28 cellular contexts compared by ENCODE assay signal in the genomic region with DNA sequence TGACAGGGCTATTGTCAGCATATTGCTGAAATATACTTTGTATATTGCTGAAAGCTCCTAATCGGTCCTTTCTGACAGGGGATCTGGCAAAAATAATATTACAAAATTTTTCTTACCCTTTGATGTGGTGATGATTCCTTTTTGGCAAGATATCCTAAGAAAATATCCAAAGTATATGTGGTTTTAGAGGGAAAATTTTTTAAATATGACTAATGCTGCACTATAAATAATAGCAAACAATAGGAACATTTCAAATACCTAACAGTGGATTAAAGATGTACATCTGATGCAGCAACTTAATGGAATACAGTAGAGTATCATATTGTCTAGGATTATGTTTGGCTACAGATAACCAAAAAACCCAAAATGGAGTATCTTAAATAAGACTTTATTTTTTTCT. TPM values are rescaled to one million over a fixed set of nuclear protein-coding genes. Genes with fewer than 3 reads are reported as not detected.
DNase-seq lines count a peak whose midpoint lies in the region; ATAC-seq and TF ChIP-seq lines count a peak whose summit lies in the region.
"Had no signal": no experiment of that assay in that cellular context is flagged by ENCODE, and none has a peak within 500 bp of the region (broad histone marks: within the 10 kb centered on the region; RNA-seq: fewer than 3 reads in every experiment).

No MANE protein-coding gene starts in this region.

- no peak overlapping the region for H2BK120ac ChIP-seq in mesenchymal stem cell (ENCODE audit: low read depth, low read length)

- ATAC-seq in PC-3 = peak; percentile 93
- no peak for ATAC-seq in GM21576 (IDR thresholded peaks at IDR 0.05; ENCODE audit: unreplicated experiment)
- ATAC-seq in HG03159 (IDR thresholded peaks at IDR 0.05; ENCODE audit: unreplicated experiment) = no peak
- ATAC-seq: esophagus mucosa; GM12878; HCT116; lower lobe of right lung; mucosa of descending colon; natural killer cell treated with Interleukin-12 subunit alpha and Interleukin-12 subunit beta and Interleukin-15 and Interleukin-18, amount 100 ng/mL, for 72 hours; Right ventricle myocardium inferior had no signal

- H3K9me2 ChIP-seq in PC-3 (replicated peaks; ENCODE audit: low read length) = no peaks in the 10 kb centered on the region

- intact Hi-C loops in PC-3 (cut with micrococcal nuclease) = loop anchor here (10.0 kb wide), 1 partner anchor 52 kb away; the partner anchor contains the start of gene RRAGB

- peak overlapping the region; percentile 14; the same call in 1 of the 2 replicates for H3K4me2 ChIP-seq in PC-3 (ENCODE audit: low read length)
- H3K4me2 ChIP-seq in mesenchymal stem cell (ENCODE audit: low read length, poor library complexity, severe bottlenecking) = no peak overlapping the region
- H3K4me2 ChIP-seq: hepatocyte had no signal

- no peaks in the 10 kb centered on the region for H3K79me1 ChIP-seq in mesenchymal stem cell (replicated peaks; ENCODE audit: low read length, poor library complexity, severe bottlenecking)

- H3K14ac ChIP-seq in mesenchymal stem cell (ENCODE audit: low read length in 2 of 2) = no peak overlapping the region

- H3K9me3 ChIP-seq in PC-3 (ENCODE audit: low read length) (no peaks in the 10 kb centered on the region), mesenchymal stem cell (ENCODE audit: control insufficient read depth, low read length) (peaks cover 12% of the 10 kb centered on the region)
- H3K9me3 ChIP-seq: lower lobe of right lung, mucosa of descending colon, tibial nerve had no signal

- DNase-seq in EH (ENCODE audit: low read depth) (peak; percentile 27), PC-3 (peak; percentile 59), astrocyte of the hippocampus (ENCODE audit: low read depth, low spot score) (peak; percentile 9), fibroblast of the aortic adventitia (ENCODE audit: low read depth) (peak; percentile 72), medulla oblongata (ENCODE audit: extremely low spot score) (no peak), mesenchymal stem cell (no peak)
- DNase-seq: ACHN; activated CD4-positive, alpha-beta memory T cell treated with anti-CD3 and anti-CD28 coated beads, Interleukin-2, amount 10 ng/mL, durations not matched to agents 7 days and 5 days; activated CD4-positive, alpha-beta T cell treated with anti-CD3 and anti-CD28 coated beads for 1 hour; activated naive CD4-positive, alpha-beta T cell treated with anti-CD3 and anti-CD28 coated beads for 36 hours; amniotic stem cell; CD8-positive, alpha-beta memory T cell; central memory CD4-positive, alpha-beta T cell; lower lobe of right lung; mucosa of descending colon; NCI-H1092; NCI-H187; stimulated activated CD4-positive, alpha-beta T cell treated with anti-CD3 and anti-CD28 coated beads, Interleukin-15, amount 100 ng/mL, for 24 hours; stimulated activated CD4-positive, alpha-beta T cell treated with anti-CD3 and anti-CD28 coated beads, Interleukin-4, amount 100 ng/mL, for 4 hours had no signal

- no peak overlapping the region for H4K8ac ChIP-seq in mesenchymal stem cell (ENCODE audit: low read length)

- CTCF ChIA-PET in PC-3 (lab: Charles Lee) = no interaction called here

- H3K4me1 ChIP-seq in PC-3 (ENCODE audit: insufficient read depth, low read length) (peaks cover 13% of the 10 kb centered on the region), mesenchymal stem cell (ENCODE audit: control insufficient read depth, insufficient read depth, low read depth, low read length) (no peaks in the 10 kb centered on the region)
- H3K4me1 ChIP-seq: lower lobe of right lung, tibial nerve had no signal

- no peak overlapping the region for H4K91ac ChIP-seq in mesenchymal stem cell (ENCODE audit: low read length)

- H3K36me3 ChIP-seq in PC-3 (ENCODE audit: low read depth, low read length) (no peaks in the 10 kb centered on the region), mesenchymal stem cell (ENCODE audit: control insufficient read depth in 1 of 2, insufficient read depth in 2 of 2, low read depth in 1 of 2, low read length in 2 of 2) (peaks cover 4 to 9% of the 10 kb centered on the region in 2 experiments)
- H3K36me3 ChIP-seq: lower lobe of right lung had no signal

- H2BK12ac ChIP-seq in mesenchymal stem cell (ENCODE audit: low read length in 2 of 2) = no peak overlapping the region

- no peaks in the 10 kb centered on the region for H4K20me1 ChIP-seq in PC-3 (ENCODE audit: low read length)

- H3K18ac ChIP-seq in mesenchymal stem cell (ENCODE audit: low read depth in 1 of 2, low read length in 2 of 2) = no peak overlapping the region

- H3K4ac ChIP-seq in mesenchymal stem cell (ENCODE audit: low read depth in 1 of 2, low read length in 2 of 2) = no peak overlapping the region

- no peaks in the 10 kb centered on the region for H3K79me2 ChIP-seq in PC-3 (ENCODE audit: low read length)
- H3K79me2 ChIP-seq: hepatocyte had no signal

- POLR2A ChIA-PET in PC-3 (lab: Charles Lee; ENCODE audit: unreplicated experiment) = interaction anchor here (0.7 kb wide), 1 partner anchor 803 kb away, joined by 4 read pairs; no protein-coding TSS in a partner anchor

- BruUV-seq in PC-3 (replicated peaks; lab: Mats Ljungman, UMichigan) = no TSS peak

- no peak overlapping the region for H2BK5ac ChIP-seq in mesenchymal stem cell (ENCODE audit: low read depth, low read length, poor library complexity, severe bottlenecking)

- no peak for TF ChIP-seq CTCF in PC-3 (conservative IDR thresholded peaks at IDR 0.05; ENCODE audit: low read depth, low read length)
- no peak for TF ChIP-seq CTCF in fibroblast of the aortic adventitia (IDR thresholded peaks at IDR 0.05; ENCODE audit: insufficient read depth, low read length)

- H2BK15ac ChIP-seq in mesenchymal stem cell (ENCODE audit: low read depth, poor library complexity, severe bottlenecking) = no peak overlapping the region

- H3K9ac ChIP-seq in PC-3 (ENCODE audit: low read length) (no peak overlapping the region), mesenchymal stem cell (ENCODE audit: low read length) (no peak overlapping the region)

- WGBS in mesenchymal stem cell = no CpG with 5 or more reads among the region's 1 CpG

- no peaks in the 10 kb centered on the region for H3F3A ChIP-seq in PC-3 (ENCODE audit: low read length, unreplicated experiment)

- H3K27me3 ChIP-seq in PC-3 (ENCODE audit: low read length) = no peaks in the 10 kb centered on the region
- H3K27me3 ChIP-seq in mesenchymal stem cell (ENCODE audit: control insufficient read depth in 1 of 2, insufficient read depth in 1 of 2, low read length in 2 of 2) = no peaks in the 10 kb centered on the region
- H3K27me3 ChIP-seq: hepatocyte, tibial nerve had no signal

- H2AK5ac ChIP-seq in mesenchymal stem cell (ENCODE audit: low read length, severe bottlenecking) = no peak overlapping the region

- H3K4me3 ChIP-seq in PC-3 (ENCODE audit: low read length) (no peak overlapping the region), fibroblast of the aortic adventitia (ENCODE audit: low read depth, low read length) (no peak overlapping the region), mesenchymal stem cell (ENCODE audit: insufficient read depth in 1 of 2, low read depth in 1 of 2, low read length in 2 of 2) (no peak overlapping the region)
- H3K4me3 ChIP-seq: GM12878, hepatocyte, lower lobe of right lung, mucosa of descending colon, tibial nerve had no signal

- H3K27ac ChIP-seq in PC-3 (ENCODE audit: low read length) = no peak overlapping the region
- no peak overlapping the region for H3K27ac ChIP-seq in mesenchymal stem cell (ENCODE audit: low read length, poor library complexity, severe bottlenecking)
- H3K27ac ChIP-seq: hepatocyte, lower lobe of right lung, tibial nerve had no signal

- no peak overlapping the region for H3K23ac ChIP-seq in mesenchymal stem cell (ENCODE audit: low read length in 2 of 2)

- H2AFZ ChIP-seq in PC-3 (ENCODE audit: low read length) (no peak overlapping the region), mesenchymal stem cell (ENCODE audit: low read depth, low read length) (no peak overlapping the region)
- H2AFZ ChIP-seq: hepatocyte had no signal

RNA-seq across cellular contexts. Expression of gene RRAGB, which starts 49.6 kb away (rescaled TPM):
- 9.5 and 14.3 TPM in 2 replicates for total RNA-seq in PC-3 (2014; rRNA removed)
- 16.6 and 28.0 TPM in 2 replicates for total RNA-seq in fibroblast of the aortic adventitia (ENCODE audit: low replicate concordance)
- 26.7 TPM for polyA plus RNA-seq in mesenchymal stem cell (2013, experiment 1 of 2)
- 25.0 TPM for polyA plus RNA-seq in mesenchymal stem cell (2013, experiment 2 of 2)

Comparison
In these comparisons a context has a peak if more than half of its experiments do, and no peak if none do; other contexts are left out.
1. DNase-seq: peak in EH (single experiment), PC-3 (single experiment), astrocyte of the hippocampus (single experiment) and fibroblast of the aortic adventitia (single experiment); none in medulla oblongata (single experiment) and mesenchymal stem cell (single experiment).